ENCODE assay signal across 8 cellular contexts in the genomic region with DNA sequence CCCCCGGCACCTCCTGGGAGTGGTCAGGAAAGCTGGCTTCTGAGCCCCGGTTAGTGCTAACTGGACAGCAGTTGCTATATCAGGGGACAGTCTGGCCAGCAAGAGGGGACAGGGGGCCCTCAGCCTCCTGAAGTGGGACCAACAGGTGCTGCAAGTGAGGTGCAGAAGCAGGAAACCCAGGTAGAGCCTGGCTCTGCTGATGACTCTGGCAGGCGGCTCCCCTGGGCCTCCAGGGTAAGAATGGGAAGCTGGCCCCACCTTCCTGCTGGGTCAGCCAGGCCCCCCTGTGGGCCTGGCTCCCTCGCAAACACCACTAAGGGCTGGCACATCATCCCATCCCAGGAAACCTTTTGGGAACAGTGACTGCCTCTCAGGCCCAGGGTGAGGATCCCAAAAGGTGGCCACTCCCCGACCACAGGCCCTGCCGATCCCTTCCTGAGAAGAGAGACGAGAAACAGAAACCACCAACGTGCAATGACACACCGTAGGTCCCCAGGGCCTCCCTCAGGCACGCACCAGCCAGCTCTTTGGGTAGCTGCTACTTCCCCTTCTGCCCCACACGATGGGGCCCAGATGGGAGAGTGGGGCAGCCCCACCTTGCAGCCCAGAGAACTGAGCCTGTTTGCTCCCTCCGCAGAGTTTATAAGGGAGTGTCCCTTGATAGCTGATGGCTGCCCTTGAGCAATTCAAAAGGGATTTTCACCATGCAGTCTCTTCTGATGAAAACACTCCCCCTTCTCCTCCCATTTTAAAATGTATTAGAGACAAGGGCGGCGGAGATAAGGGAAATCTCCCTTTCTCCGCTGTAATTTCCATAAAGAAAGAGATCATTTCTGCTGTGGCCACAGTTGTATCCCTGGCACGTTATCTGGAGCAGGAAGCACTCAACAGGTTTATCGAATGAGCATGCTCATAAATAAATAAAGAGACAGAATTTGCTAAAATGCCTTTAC.
DNase-seq lines count a peak whose midpoint lies in the region; ATAC-seq and TF ChIP-seq lines count a peak whose summit lies in the region.

No MANE protein-coding gene starts in this region.

- intact Hi-C loops in sciatic nerve (cut with DNase I), result no loop called here

- peak; percentile 76 for ATAC-seq in GM18499 (IDR thresholded peaks at IDR 0.05; ENCODE audit: insufficient read depth, unreplicated experiment)
- peak; percentile 81 for ATAC-seq in HG02678 (IDR thresholded peaks at IDR 0.05; ENCODE audit: unreplicated experiment)
- peak; percentile 45 for ATAC-seq in sciatic nerve

- peak; percentile 10 for TF ChIP-seq POLR2A in erythroblast (IDR thresholded peaks at IDR 0.05; ENCODE audit: low read length)

- DNase-seq in NCI-H69 (lab: John Stamatoyannopoulos, UW), result peak; percentile 20
- peak; percentile 53 to 79 (median 72) for DNase-seq in activated CD8-positive, alpha-beta memory T cell treated with anti-CD3 and anti-CD28 coated beads for 48 hours (ENCODE audit: low read depth in 2 of 3, low spot score in 2 of 3)
- peak; percentile 86 to 87 for DNase-seq in erythroblast (lab: John Stamatoyannopoulos, UW)
- no peak for DNase-seq in sciatic nerve (ENCODE audit: low spot score)
- no peak for DNase-seq in inferior parietal cortex (ENCODE audit: extremely low spot score)
- DNase-seq in cerebellar nuclear complex (lab: John Stamatoyannopoulos, UW), result no peak

Comparison
In these comparisons a context has a peak if more than half of its experiments do, and no peak if none do; other contexts are left out.
1. DNase-seq: peak in NCI-H69 (single experiment), activated CD8-positive, alpha-beta memory T cell treated with anti-CD3 and anti-CD28 coated beads for 48 hours (3 of 3) and erythroblast (2 of 2); none in sciatic nerve (single experiment), inferior parietal cortex (single experiment) and cerebellar nuclear complex (0 of 2).
2. Peak in every context shown above with its lines, with median percentiles within 50 percentile points of each other: ATAC-seq.